In genomic region chr5:148791696-148792095, GRCh38 we compare ENCODE assay signal across 17 cellular contexts. TPM values are rescaled to one million over a fixed set of nuclear protein-coding genes. Genes with fewer than 3 reads are reported as not detected.
DNase-seq lines count a peak whose midpoint lies in the region; ATAC-seq lines count a peak whose summit lies in the region.
"Had no signal": no experiment of that assay in that cellular context is flagged by ENCODE, and none has a peak within 500 bp of the region (broad histone marks: within the 10 kb centered on the region; RNA-seq: fewer than 3 reads in every experiment).

No MANE protein-coding gene starts in this region.

- peaks cover 39% of the 10 kb centered on the region for H3K4me1 Mint-ChIP-seq in activated CD8-positive, alpha-beta memory T cell treated with anti-CD3 and anti-CD28 coated beads, Interleukin-2, amount 10 ng/mL, durations not matched to agents 7 days and 5 days
- H3K4me1 Mint-ChIP-seq in activated naive CD8-positive, alpha-beta T cell (ENCODE audit: low read depth), result peaks cover 10% of the 10 kb centered on the region

- H3K9me3 Mint-ChIP-seq in activated CD8-positive, alpha-beta memory T cell treated with anti-CD3 and anti-CD28 coated beads, Interleukin-2, amount 10 ng/mL, durations not matched to agents 7 days and 5 days (ENCODE audit: low read depth), result no peaks in the 10 kb centered on the region
- no peaks in the 10 kb centered on the region for H3K9me3 Mint-ChIP-seq in activated naive CD8-positive, alpha-beta T cell (ENCODE audit: low read depth)
- H3K9me3 Mint-ChIP-seq: neural progenitor cell had no signal

- peak; percentile 12 for ATAC-seq in activated CD8-positive, alpha-beta memory T cell treated with anti-CD3 and anti-CD28 coated beads, Interleukin-2, amount 10 ng/mL, durations not matched to agents 7 days and 5 days
- ATAC-seq in HG03280 (IDR thresholded peaks at IDR 0.05; ENCODE audit: unreplicated experiment), result peak; percentile 9
- ATAC-seq: left lobe of liver had no signal

- H3K36me3 Mint-ChIP-seq in activated CD8-positive, alpha-beta memory T cell treated with anti-CD3 and anti-CD28 coated beads, Interleukin-2, amount 10 ng/mL, durations not matched to agents 7 days and 5 days, result peaks cover 5% of the 10 kb centered on the region
- H3K36me3 Mint-ChIP-seq in activated naive CD8-positive, alpha-beta T cell, result no peaks in the 10 kb centered on the region
- H3K36me3 Mint-ChIP-seq: neural progenitor cell had no signal

- H3K27me3 Mint-ChIP-seq in activated CD8-positive, alpha-beta memory T cell treated with anti-CD3 and anti-CD28 coated beads, Interleukin-2, amount 10 ng/mL, durations not matched to agents 7 days and 5 days, result peaks cover 21% of the 10 kb centered on the region
- peaks cover 7% of the 10 kb centered on the region for H3K27me3 Mint-ChIP-seq in activated naive CD8-positive, alpha-beta T cell

- H3K27ac Mint-ChIP-seq in activated CD8-positive, alpha-beta memory T cell treated with anti-CD3 and anti-CD28 coated beads, Interleukin-2, amount 10 ng/mL, durations not matched to agents 7 days and 5 days, result peak overlapping the region; percentile 4
- H3K27ac Mint-ChIP-seq in activated naive CD8-positive, alpha-beta T cell, result peak overlapping the region; percentile 50
- H3K27ac Mint-ChIP-seq: neural progenitor cell had no signal

- no peak for DNase-seq in activated CD8-positive, alpha-beta memory T cell treated with anti-CD3 and anti-CD28 coated beads, Interleukin-2, amount 10 ng/mL, durations not matched to agents 7 days and 5 days
- DNase-seq in activated CD8-positive, alpha-beta memory T cell treated with anti-CD3 and anti-CD28 coated beads, Interleukin-2, amount 50 U/mL, for 4 hours, result no peak
- peak; percentile 43 for DNase-seq in renal cortical epithelial cell (ENCODE audit: low read depth)
- no peak for DNase-seq in AG08395 (ENCODE audit: low spot score)
- no peak for DNase-seq in activated naive CD4-positive, alpha-beta T cell treated with anti-CD3 and anti-CD28 coated beads, Interleukin-2, amount 50 U/mL, for 16 hours
- DNase-seq in NCI-H2196 (lab: John Stamatoyannopoulos, UW; ENCODE audit: unreplicated experiment), result no peak
- DNase-seq: activated naive CD4-positive, alpha-beta T cell; colonic mucosa; DMS53; NCI-H2081 treated with DMSO at 0.1 percent for 48 hours; NCI-H524; OCI-M1; spleen had no signal

- no peak overlapping the region for H3K4me3 Mint-ChIP-seq in activated CD8-positive, alpha-beta memory T cell treated with anti-CD3 and anti-CD28 coated beads, Interleukin-2, amount 10 ng/mL, durations not matched to agents 7 days and 5 days
- no peak overlapping the region for H3K4me3 Mint-ChIP-seq in activated naive CD8-positive, alpha-beta T cell
- H3K4me3 Mint-ChIP-seq: neural progenitor cell had no signal

- CTCF ChIA-PET in activated CD8-positive, alpha-beta memory T cell treated with anti-CD3 and anti-CD28 coated beads, Interleukin-2, amount 10 ng/mL, durations not matched to agents 7 days and 5 days (lab: Charles Lee), result interaction anchor here (1.1 to 3.3 kb wide), 7 partner anchors 11 to 166 kb away, joined by 3 to 12 read pairs (median 6); no protein-coding TSS in a partner anchor

RNA-seq across cellular contexts. Expression of gene ADRB2, which starts 34.7 kb away (rescaled TPM):
- 1 to 10 TPM; 1.7 to 4.4 TPM for total RNA-seq in activated CD8-positive, alpha-beta memory T cell treated with anti-CD3 and anti-CD28 coated beads, Interleukin-2, amount 10 ng/mL, durations not matched to agents 7 days and 5 days
- 2.7 and 7.6 TPM in 2 replicates for total RNA-seq in renal cortical epithelial cell
